Comparison of ENCODE assay signal across 8 cellular contexts in genomic region chr2:39094717-39095363, GRCh38. TPM values are rescaled to one million over a fixed set of nuclear protein-coding genes. Genes with fewer than 3 reads are reported as not detected.
A peak's percentile ranks its signal among the peaks of the same experiment; 100 is the strongest.
DNase-seq lines count a peak whose midpoint lies in the region; ATAC-seq and TF ChIP-seq lines count a peak whose summit lies in the region.
"Had no signal": no experiment of that assay in that cellular context is flagged by ENCODE, and none has a peak within 500 bp of the region (broad histone marks: within the 10 kb centered on the region; RNA-seq: fewer than 3 reads in every experiment).

No MANE protein-coding gene starts in this region.

- H3K27ac Mint-ChIP-seq in endothelial cell (ENCODE audit: unreplicated experiment): no peak overlapping the region
- H3K27ac Mint-ChIP-seq: stimulated activated naive CD8-positive, alpha-beta T cell treated with anti-CD3 and anti-CD28 coated beads, Interleukin-15, Interleukin-2, amounts not matched to agents 100 ng/mL and 50 ng/mL, for 24 hours had no signal

- H3K9me3 Mint-ChIP-seq in endothelial cell (ENCODE audit: unreplicated experiment): no peaks in the 10 kb centered on the region
- H3K9me3 Mint-ChIP-seq: stimulated activated naive CD8-positive, alpha-beta T cell treated with anti-CD3 and anti-CD28 coated beads, Interleukin-15, Interleukin-2, amounts not matched to agents 100 ng/mL and 50 ng/mL, for 24 hours had no signal

- H3K27me3 Mint-ChIP-seq in endothelial cell (ENCODE audit: unreplicated experiment): no peaks in the 10 kb centered on the region
- H3K27me3 Mint-ChIP-seq: stimulated activated naive CD8-positive, alpha-beta T cell treated with anti-CD3 and anti-CD28 coated beads, Interleukin-15, Interleukin-2, amounts not matched to agents 100 ng/mL and 50 ng/mL, for 24 hours had no signal

- no peaks in the 10 kb centered on the region for H3K9me2 ChIP-seq in OCI-LY1 (ENCODE audit: low read depth, low read length)

- H3K4me3 ChIP-seq in OCI-LY1 (ENCODE audit: low read depth, low read length, poor library complexity, severe bottlenecking) (no peak overlapping the region), neutrophil (ENCODE audit: low read depth in 1 of 2, low read length in 1 of 2) (no peak overlapping the region)

- peak; percentile 83 for ATAC-seq in GM19023 (IDR thresholded peaks at IDR 0.05; ENCODE audit: unreplicated experiment)
- peak; percentile 89 for ATAC-seq in HG02798 (IDR thresholded peaks at IDR 0.05; ENCODE audit: poor library complexity, unreplicated experiment)

- DNase-seq in endothelial cell (ENCODE audit: low spot score): no peak
- no peak for DNase-seq in stimulated activated CD4-positive, alpha-beta T cell treated with anti-CD3 and anti-CD28 coated beads, Interleukin-15, amount 100 ng/mL, for 24 hours
- no peak for DNase-seq in DMS 273 (lab: John Stamatoyannopoulos, UW; ENCODE audit: unreplicated experiment)

- H3K79me2 ChIP-seq in OCI-LY1 (ENCODE audit: insufficient read depth, low read length): peaks cover 71% of the 10 kb centered on the region

- no peaks in the 10 kb centered on the region for H3K9me3 ChIP-seq in OCI-LY1 (ENCODE audit: low read length)
- H3K9me3 ChIP-seq in neutrophil: no peaks in the 10 kb centered on the region

- H3K36me3 Mint-ChIP-seq in endothelial cell (ENCODE audit: low read depth, unreplicated experiment): no peaks in the 10 kb centered on the region

- no peaks in the 10 kb centered on the region for H4K20me1 ChIP-seq in OCI-LY1 (ENCODE audit: insufficient read depth, low read length)

- peak overlapping the region; percentile 60 for H3K27ac ChIP-seq in OCI-LY1 (ENCODE audit: low read depth, low read length, poor library complexity, severe bottlenecking)
- peak overlapping the region; percentile 31 for H3K27ac ChIP-seq in neutrophil

- H3K4me1 ChIP-seq in OCI-LY1 (ENCODE audit: insufficient read depth, low read length, severe bottlenecking) (peaks cover 32% of the 10 kb centered on the region), neutrophil (ENCODE audit: control insufficient read depth in 1 of 2, insufficient read depth in 1 of 2, low read depth in 1 of 2, low read length in 1 of 2) (peaks cover 19 to 27% of the 10 kb centered on the region in 2 experiments)

- H2AFZ ChIP-seq in OCI-LY1 (ENCODE audit: low read length): no peak overlapping the region

- 0 out of 2 replicates have a peak, but pooled peaks cover 6% of the 10 kb centered on the region for H3K36me3 ChIP-seq in OCI-LY1 (ENCODE audit: insufficient read depth, low read length)
- no peaks in the 10 kb centered on the region for H3K36me3 ChIP-seq in neutrophil

- H3K4me2 ChIP-seq in OCI-LY1 (ENCODE audit: low read length): peak overlapping the region; percentile 5; the same call in 1 of the 2 replicates

- TF ChIP-seq CTCF in OCI-LY1 (IDR thresholded peaks at IDR 0.05; ENCODE audit: low read length) (no peak), neutrophil (IDR thresholded peaks at IDR 0.05) (no peak), endothelial cell (IDR thresholded peaks at IDR 0.05; ENCODE audit: unreplicated experiment) (no peak)

- H3K27me3 ChIP-seq in OCI-LY1 (ENCODE audit: insufficient read depth, low read length): no peaks in the 10 kb centered on the region
- H3K27me3 ChIP-seq in neutrophil: no peaks in the 10 kb centered on the region

- H3K4me3 Mint-ChIP-seq in endothelial cell (ENCODE audit: unreplicated experiment): no peak overlapping the region
- H3K4me3 Mint-ChIP-seq: stimulated activated naive CD8-positive, alpha-beta T cell treated with anti-CD3 and anti-CD28 coated beads, Interleukin-15, Interleukin-2, amounts not matched to agents 100 ng/mL and 50 ng/mL, for 24 hours had no signal

- no peaks in the 10 kb centered on the region for H3F3A ChIP-seq in OCI-LY1 (ENCODE audit: insufficient read depth, low read length)

- no peaks in the 10 kb centered on the region for H3K4me1 Mint-ChIP-seq in endothelial cell (ENCODE audit: unreplicated experiment)

- peak overlapping the region; percentile 6; the same call in 1 of the 2 replicates for H3K9ac ChIP-seq in OCI-LY1 (ENCODE audit: low read length)

RNA-seq across cellular contexts. Expression of gene SOS1, which starts 26.0 kb away (rescaled TPM):
- 35.3 TPM for total RNA-seq in endothelial cell (ENCODE audit: unreplicated experiment)
